In genomic region chr1:155688318-155689121, GRCh38 we compare ENCODE assay signal across 8 cellular contexts. TPM values are rescaled to one million over a fixed set of nuclear protein-coding genes. Genes with fewer than 3 reads are reported as not detected.
DNase-seq lines count a peak whose midpoint lies in the region; ATAC-seq and TF ChIP-seq lines count a peak whose summit lies in the region.

Gene DAP3 (plus strand): TSS chr1:155689091. CDS start chr1:155709780, 20,689 bp downstream.
Gene YY1AP1 (minus strand): TSS chr1:155688774. CDS start chr1:155680436, 8,338 bp downstream.

- H3K27ac ChIP-seq in BLaER1: peak within 1 kb of the TSS; percentile 100
- H3K27ac ChIP-seq in colonic mucosa: peak within 1 kb of the TSS; percentile 96

- H3K4me3 Mint-ChIP-seq in activated CD4-positive, alpha-beta T cell treated with anti-CD3 and anti-CD28 coated beads, Interleukin-2, amount 10 ng/mL, durations not matched to agents 24 days and 14 days: peak within 1 kb of the TSS; percentile 97

- no peaks in the 10 kb centered on the region for H3K27me3 ChIP-seq in BLaER1
- H3K27me3 ChIP-seq in colonic mucosa: no peaks in the 10 kb centered on the region

- peaks cover 59% of the 10 kb centered on the region for H3K36me3 Mint-ChIP-seq in activated CD4-positive, alpha-beta T cell treated with anti-CD3 and anti-CD28 coated beads, Interleukin-2, amount 10 ng/mL, durations not matched to agents 24 days and 14 days (ENCODE audit: low read depth)

- H3K9me3 Mint-ChIP-seq in activated CD4-positive, alpha-beta T cell treated with anti-CD3 and anti-CD28 coated beads, Interleukin-2, amount 10 ng/mL, durations not matched to agents 24 days and 14 days: peaks cover 4% of the 10 kb centered on the region

- intact Hi-C loops in activated CD4-positive, alpha-beta T cell treated with anti-CD3 and anti-CD28 coated beads, Interleukin-2, amount 10 ng/mL, durations not matched to agents 24 days and 14 days (cut with micrococcal nuclease): loop anchor here (1.0 to 5.0 kb wide), 2 partner anchors 57 to 169 kb away; partner anchors contain the start of genes GON4L and SYT11
- intact Hi-C loops in colonic mucosa (cut with DNase I) (no loop called here), left colon (cut with DNase I, micrococcal nuclease) (no loop called here)

- peaks cover 54% of the 10 kb centered on the region for H3K4me1 Mint-ChIP-seq in activated CD4-positive, alpha-beta T cell treated with anti-CD3 and anti-CD28 coated beads, Interleukin-2, amount 10 ng/mL, durations not matched to agents 24 days and 14 days

- peaks cover 33% of the 10 kb centered on the region for H4K20me1 ChIP-seq in BLaER1

- H3K9ac ChIP-seq in BLaER1 (peak within 1 kb of the TSS; percentile 100), colonic mucosa (ENCODE audit: low read depth in 2 of 2, low read length in 2 of 2) (peak within 1 kb of the TSS; percentile 92 to 99)

- H3K9me3 ChIP-seq in BLaER1: peaks cover 30% of the 10 kb centered on the region
- no peaks in the 10 kb centered on the region for H3K9me3 ChIP-seq in colonic mucosa

- peaks cover 24% of the 10 kb centered on the region for H3K4me1 ChIP-seq in BLaER1
- H3K4me1 ChIP-seq in colonic mucosa: no peaks in the 10 kb centered on the region

- peak within 1 kb of the TSS; percentile 95 for H3K4me3 ChIP-seq in BLaER1
- H3K4me3 ChIP-seq in colonic mucosa: peak within 1 kb of the TSS; percentile 99

- H3K36me3 ChIP-seq in BLaER1 (peaks cover 51% of the 10 kb centered on the region), colonic mucosa (no peaks in the 10 kb centered on the region)

- ATAC-seq in GM19324 (IDR thresholded peaks at IDR 0.05; ENCODE audit: low FRiP score, unreplicated experiment) (peak; percentile 95), HG03460 (IDR thresholded peaks at IDR 0.05; ENCODE audit: unreplicated experiment) (peak; percentile 75), left colon (peak; percentile 92)

- peak within 1 kb of the TSS; percentile 98 for H3K27ac Mint-ChIP-seq in activated CD4-positive, alpha-beta T cell treated with anti-CD3 and anti-CD28 coated beads, Interleukin-2, amount 10 ng/mL, durations not matched to agents 24 days and 14 days

- no peak for TF ChIP-seq CTCF in colonic mucosa (IDR thresholded peaks at IDR 0.05)

- H3K4me2 ChIP-seq in BLaER1: peak within 1 kb of the TSS; percentile 83

- peak; percentile 96 for DNase-seq in NCI-H69 (lab: John Stamatoyannopoulos, UW)
- DNase-seq in activated CD4-positive, alpha-beta T cell treated with anti-CD3 and anti-CD28 coated beads, Interleukin-2, amount 10 ng/mL, durations not matched to agents 24 days and 14 days: peak; percentile 97
- DNase-seq in colonic mucosa: peak; percentile 93
- peak; percentile 92 to 94 for DNase-seq in left colon
- DNase-seq in stimulated activated CD4-positive, alpha-beta T cell treated with anti-CD3 and anti-CD28 coated beads, Interleukin-1b, Interleukin-23, amount 100 ng/mL, for 24 hours (ENCODE audit: low read depth in 4 of 4, low spot score in 1 of 4): peak; percentile 74 to 87 (median 82)

- H3K27me3 Mint-ChIP-seq in activated CD4-positive, alpha-beta T cell treated with anti-CD3 and anti-CD28 coated beads, Interleukin-2, amount 10 ng/mL, durations not matched to agents 24 days and 14 days: no peaks in the 10 kb centered on the region

RNA-seq across cellular contexts. Expression of gene DAP3, which starts in this region (rescaled TPM):
- total RNA-seq in activated CD4-positive, alpha-beta T cell treated with anti-CD3 and anti-CD28 coated beads, Interleukin-2, amount 10 ng/mL, durations not matched to agents 24 days and 14 days: 193 and 201 TPM in 2 replicates
- total RNA-seq in colonic mucosa: 100 to 1,000 TPM in 1 of 2 donors, 10 to 100 TPM in 1; 75.7 to 106 TPM
- total RNA-seq in left colon: 10 to 100 TPM; 67.2 to 84.3 TPM

RNA-seq across cellular contexts. Expression of gene YY1AP1, which starts in this region (rescaled TPM):
- 64.3 and 65.1 TPM in 2 replicates for total RNA-seq in activated CD4-positive, alpha-beta T cell treated with anti-CD3 and anti-CD28 coated beads, Interleukin-2, amount 10 ng/mL, durations not matched to agents 24 days and 14 days
- 10 to 100 TPM; 41.9 to 62.1 TPM for total RNA-seq in colonic mucosa
- 10 to 100 TPM; 52.4 to 61.7 TPM for total RNA-seq in left colon

Comparison
In these comparisons a context has a peak if more than half of its experiments do, and no peak if none do; other contexts are left out.
1. Peak in every context shown above with its lines: DNase-seq, ATAC-seq, H3K4me3 ChIP-seq and H3K27ac ChIP-seq.